ENCODE assay signal across 23 cellular contexts in the genomic region with DNA sequence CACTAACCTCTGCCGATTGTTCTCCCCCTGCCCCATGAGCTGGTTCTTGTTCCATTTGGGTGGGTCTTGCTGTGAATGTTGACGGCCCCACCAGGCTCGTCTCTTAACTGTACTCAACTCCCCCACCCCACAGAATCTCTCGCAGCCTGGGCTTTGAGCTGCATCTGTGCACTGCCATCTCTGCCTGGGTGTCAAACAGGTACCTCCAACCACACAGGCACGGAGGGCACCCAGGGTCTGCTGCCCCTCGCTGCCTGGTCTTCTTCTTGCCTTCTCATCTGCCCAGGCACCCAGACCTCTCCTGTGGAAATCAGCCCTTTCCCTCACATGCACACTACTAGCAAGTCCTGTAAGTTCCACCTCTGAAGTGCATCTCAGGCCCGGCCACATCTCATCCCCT. TPM values are rescaled to one million over a fixed set of nuclear protein-coding genes. Genes with fewer than 3 reads are reported as not detected.
DNase-seq lines count a peak whose midpoint lies in the region; ATAC-seq and TF ChIP-seq lines count a peak whose summit lies in the region.
"Had no signal": no experiment of that assay in that cellular context is flagged by ENCODE, and none has a peak within 500 bp of the region (broad histone marks: within the 10 kb centered on the region; RNA-seq: fewer than 3 reads in every experiment).

No MANE protein-coding gene starts in this region.

- no peaks in the 10 kb centered on the region for H3K9me3 Mint-ChIP-seq in stimulated activated effector memory CD8-positive, alpha-beta T cell treated with anti-CD3 and anti-CD28 coated beads, Interleukin-12 subunit alpha, Interleukin-12 subunit beta, amount 100 ng/mL, for 72 hours
- H3K9me3 Mint-ChIP-seq: activated naive CD4-positive, alpha-beta T cell treated with anti-CD3 and anti-CD28 coated beads, Interleukin-2, amount 50 U/mL, for 72 hours had no signal

- no peak overlapping the region for H3K4me3 Mint-ChIP-seq in stimulated activated effector memory CD8-positive, alpha-beta T cell treated with anti-CD3 and anti-CD28 coated beads, Interleukin-12 subunit alpha, Interleukin-12 subunit beta, amount 100 ng/mL, for 72 hours

- peaks cover 11% of the 10 kb centered on the region for H3F3A ChIP-seq in PC-3 (ENCODE audit: low read length, unreplicated experiment)

- peaks cover 52% of the 10 kb centered on the region for H3K4me1 Mint-ChIP-seq in stimulated activated effector memory CD8-positive, alpha-beta T cell treated with anti-CD3 and anti-CD28 coated beads, Interleukin-12 subunit alpha, Interleukin-12 subunit beta, amount 100 ng/mL, for 72 hours

- CTCF ChIA-PET in PC-3 (lab: Charles Lee) = no interaction called here

- BruUV-seq in PC-3 (replicated peaks; lab: Mats Ljungman, UMichigan) = no TSS peak

- H3K36me3 ChIP-seq in heart right ventricle = peaks cover 0 to 60% (median 44%) of the 10 kb centered on the region in 9 donors
- peaks cover 51% of the 10 kb centered on the region for H3K36me3 ChIP-seq in PC-3 (ENCODE audit: low read depth, low read length)
- H3K36me3 ChIP-seq in effector memory CD4-positive, alpha-beta T cell (ENCODE audit: control insufficient read depth, insufficient read depth, low read length) = peaks cover 45% of the 10 kb centered on the region

- H4K20me1 ChIP-seq in PC-3 (ENCODE audit: low read length) = no peaks in the 10 kb centered on the region

- no peaks in the 10 kb centered on the region for H3K9me2 ChIP-seq in PC-3 (replicated peaks; ENCODE audit: low read length)

- intact Hi-C loops in heart right ventricle (cut with DNase I) (loop anchor here in 4 of 10 donors (5.0 to 10.0 kb wide), 4 partner anchors 33 to 211 kb away; a partner anchor contains a TSS), Right ventricle myocardium inferior (cut with DNase I) (no loop called here), PC-3 (cut with micrococcal nuclease) (loop anchor here (10.0 kb wide), 1 partner anchor 161 kb away; a partner anchor contains a TSS)

- ATAC-seq in heart right ventricle (no peak), Right ventricle myocardium inferior (no peak), PC-3 (no peak), HG02852 (IDR thresholded peaks at IDR 0.05; ENCODE audit: unreplicated experiment) (no peak)
- no peak for ATAC-seq in stimulated activated effector memory CD8-positive, alpha-beta T cell treated with anti-CD3 and anti-CD28 coated beads, Interleukin-12 subunit alpha, Interleukin-12 subunit beta, amount 100 ng/mL, for 72 hours
- ATAC-seq: activated naive CD4-positive, alpha-beta T cell treated with anti-CD3 and anti-CD28 coated beads, Interleukin-2, amount 50 U/mL, for 72 hours; foreskin keratinocyte; HCT116; stimulated activated naive CD8-positive, alpha-beta T cell treated with anti-CD3 and anti-CD28 coated beads, Interleukin-15, Interleukin-2, amounts not matched to agents 100 U/mL and 50 U/mL, for 24 hours had no signal

- H3K4me1 ChIP-seq in heart right ventricle (peaks cover 17 to 54% (median 48%) of the 10 kb centered on the region in 9 donors), PC-3 (ENCODE audit: insufficient read depth, low read length) (peaks cover 55% of the 10 kb centered on the region)
- H3K4me1 ChIP-seq in effector memory CD4-positive, alpha-beta T cell (ENCODE audit: control insufficient read depth, insufficient read depth, low read length, poor library complexity, severe bottlenecking) = peaks cover 46% of the 10 kb centered on the region

- no peak for TF ChIP-seq CTCF in heart right ventricle (IDR thresholded peaks at IDR 0.05)
- TF ChIP-seq CTCF in PC-3 (conservative IDR thresholded peaks at IDR 0.05; ENCODE audit: low read depth, low read length) = no peak

- POLR2A ChIA-PET in PC-3 (lab: Charles Lee; ENCODE audit: unreplicated experiment) = no interaction called here

- H3K4me2 ChIP-seq in PC-3 (ENCODE audit: low read length) = no peak overlapping the region

- DNase-seq in heart right ventricle (no peak), Right ventricle myocardium inferior (ENCODE audit: missing footprints) (no peak), PC-3 (no peak), DMS 273 treated with DMSO at 0.1 percent for 48 hours (lab: John Stamatoyannopoulos, UW) (no peak)
- DNase-seq in effector memory CD4-positive, alpha-beta T cell = no peak
- no peak for DNase-seq in stimulated activated effector memory CD8-positive, alpha-beta T cell treated with anti-CD3 and anti-CD28 coated beads, Interleukin-12 subunit alpha, Interleukin-12 subunit beta, amount 100 ng/mL, for 72 hours (ENCODE audit: low spot score in 2 of 2)
- DNase-seq: activated T-cell treated with anti-CD3 and anti-CD28 coated beads for 4 hours; DMS79; foreskin keratinocyte; KBM-7; NCI-H1436 treated with DMSO at 0.1 percent for 48 hours; NCI-H2171 treated with DMSO at 0.1 percent for 48 hours; NCI-H69; SHP77; stimulated activated CD4-positive, alpha-beta T cell treated with anti-CD3 and anti-CD28 coated beads, Interleukin-4, amount 100 ng/mL, for 24 hours; stimulated activated naive CD8-positive, alpha-beta T cell treated with anti-CD3 and anti-CD28 coated beads, Interleukin-15, Interleukin-2, amounts not matched to agents 100 U/mL and 50 U/mL, for 24 hours had no signal

- 94 to 95% methylated on average over 7 of the region's 7 CpGs for WGBS in heart right ventricle, 2 donors

- H3K27ac ChIP-seq in heart right ventricle = peak overlapping the region in 8 of 10 donors; percentile 15 to 92 (median 82)
- peak overlapping the region; percentile 98 for H3K27ac ChIP-seq in PC-3 (ENCODE audit: low read length)
- peak overlapping the region; percentile 29 for H3K27ac ChIP-seq in effector memory CD4-positive, alpha-beta T cell (ENCODE audit: insufficient read depth, low read length, poor library complexity, severe bottlenecking)
- H3K27ac ChIP-seq: foreskin keratinocyte, tibial nerve had no signal

- 0 out of 2 replicates have a peak, but pooled peaks cover 9% of the 10 kb centered on the region for H3K79me2 ChIP-seq in PC-3 (ENCODE audit: low read length)

- H3K27ac Mint-ChIP-seq in stimulated activated effector memory CD8-positive, alpha-beta T cell treated with anti-CD3 and anti-CD28 coated beads, Interleukin-12 subunit alpha, Interleukin-12 subunit beta, amount 100 ng/mL, for 72 hours = peak overlapping the region; percentile 55

- H3K36me3 Mint-ChIP-seq in stimulated activated effector memory CD8-positive, alpha-beta T cell treated with anti-CD3 and anti-CD28 coated beads, Interleukin-12 subunit alpha, Interleukin-12 subunit beta, amount 100 ng/mL, for 72 hours = peaks cover 62% of the 10 kb centered on the region

- no peak overlapping the region for H3K9ac ChIP-seq in PC-3 (ENCODE audit: low read length)

- H3K4me3 ChIP-seq in heart right ventricle = no peak overlapping the region
- H3K4me3 ChIP-seq in PC-3 (ENCODE audit: low read length) = no peak overlapping the region
- H3K4me3 ChIP-seq in effector memory CD4-positive, alpha-beta T cell (ENCODE audit: insufficient read depth, low read depth, low read length, poor library complexity, severe bottlenecking) = no peak overlapping the region
- H3K4me3 ChIP-seq: tibial nerve had no signal

- no peaks in the 10 kb centered on the region for H3K9me3 ChIP-seq in heart right ventricle
- H3K9me3 ChIP-seq in PC-3 (ENCODE audit: low read length) = no peaks in the 10 kb centered on the region
- H3K9me3 ChIP-seq in effector memory CD4-positive, alpha-beta T cell (ENCODE audit: control insufficient read depth, low read length) = no peaks in the 10 kb centered on the region
- H3K9me3 ChIP-seq: tibial nerve had no signal

- H3K27me3 ChIP-seq in heart right ventricle (no peaks in the 10 kb centered on the region), PC-3 (ENCODE audit: low read length) (no peaks in the 10 kb centered on the region)
- no peaks in the 10 kb centered on the region for H3K27me3 ChIP-seq in effector memory CD4-positive, alpha-beta T cell (replicated peaks; ENCODE audit: control insufficient read depth, insufficient read depth, low read length, poor library complexity, severe bottlenecking)
- H3K27me3 ChIP-seq: foreskin keratinocyte, tibial nerve had no signal

- H2AFZ ChIP-seq in PC-3 (ENCODE audit: low read length) = no peak overlapping the region

RNA-seq across cellular contexts. Expression of a gene that starts 10.1 kb away (rescaled TPM):
- total RNA-seq in heart right ventricle (under 1 TPM in 8 of 10 donors, not detected in 2; 0.12 to 0.46 (median 0.30) TPM), Right ventricle myocardium inferior (0.38 TPM), PC-3 (2014; rRNA removed) (not detected in 2 replicates)
- polyA plus RNA-seq in heart right ventricle = under 1 TPM in 1 of 2 donors, not detected in 1; 0.06 TPM
- total RNA-seq: foreskin keratinocyte, liver, osteoblast, renal cortical epithelial cell had no signal
- polyA plus RNA-seq: foreskin keratinocyte had no signal

RNA-seq across cellular contexts. Expression of a gene that starts 17.4 kb away (rescaled TPM):
- total RNA-seq in heart right ventricle (100 to 1,000 TPM; 117 to 233 (median 177) TPM), Right ventricle myocardium inferior (186 TPM), PC-3 (2014; rRNA removed) (63.5 and 69.5 TPM in 2 replicates)
- 10 to 100 TPM; 55.2 to 98.4 TPM for polyA plus RNA-seq in heart right ventricle

RNA-seq across cellular contexts. Expression of a gene that starts 23.6 kb away (rescaled TPM):
- total RNA-seq in heart right ventricle (100 to 1,000 TPM in 5 of 10 donors, 10 to 100 TPM in 5; 71.5 to 148 (median 99.1) TPM), Right ventricle myocardium inferior (120 TPM), PC-3 (2014; rRNA removed) (147 and 166 TPM in 2 replicates)
- polyA plus RNA-seq in heart right ventricle = 10 to 100 TPM; 44.7 to 62.8 TPM

RNA-seq across cellular contexts. Expression of a gene that starts 30.2 kb away (rescaled TPM):
- total RNA-seq in heart right ventricle (10 to 100 TPM in 2 of 10 donors, 1 to 10 TPM in 8; 5.2 to 17.6 (median 7.9) TPM), Right ventricle myocardium inferior (8.7 TPM), PC-3 (2014; rRNA removed) (8.5 and 12.4 TPM in 2 replicates)
- polyA plus RNA-seq in heart right ventricle = 10 to 100 TPM in 1 of 2 donors, 1 to 10 TPM in 1; 6.4 to 11.1 TPM

Comparison
In these comparisons a context has a peak if more than half of its experiments do, and no peak if none do; other contexts are left out.
1. H3K27ac ChIP-seq: peak in every context shown above with its lines; median percentile 98 in PC-3; 82 in heart right ventricle; 29 in effector memory CD4-positive, alpha-beta T cell.